ENCODE assay signal across 12 cellular contexts in the genomic region with DNA sequence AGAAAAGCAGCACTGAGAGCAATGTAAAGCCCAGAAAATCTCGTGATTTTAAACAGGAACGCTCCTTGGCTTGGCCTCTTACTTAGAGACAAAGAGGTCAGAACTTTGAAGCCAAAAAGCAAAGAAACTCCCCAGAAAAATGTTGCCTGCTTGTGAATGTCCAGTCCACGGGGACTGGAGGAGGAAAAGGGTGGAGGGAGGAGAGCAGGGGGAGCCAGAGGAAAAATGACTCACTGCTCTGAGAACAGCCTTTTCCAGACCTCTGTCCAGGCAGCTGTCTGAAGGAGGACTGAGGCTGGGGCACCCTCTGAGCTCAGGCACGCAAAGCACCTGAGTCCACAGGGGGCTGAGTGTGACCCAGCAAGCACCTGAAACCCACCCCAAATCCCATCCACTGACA.
DNase-seq lines count a peak whose midpoint lies in the region; ATAC-seq and TF ChIP-seq lines count a peak whose summit lies in the region.
"Had no signal": no experiment of that assay in that cellular context is flagged by ENCODE, and none has a peak within 500 bp of the region (broad histone marks: within the 10 kb centered on the region; RNA-seq: fewer than 3 reads in every experiment).

No MANE protein-coding gene starts in this region.

- peak in 1 of 9 donors; percentile 8 for TF ChIP-seq CTCF in heart right ventricle (IDR thresholded peaks at IDR 0.05)

- H3K27me3 Mint-ChIP-seq in activated CD4-positive, alpha-beta memory T cell treated with anti-CD3 and anti-CD28 coated beads, Interleukin-2, amount 10 ng/mL, durations not matched to agents 7 days and 5 days: no peaks in the 10 kb centered on the region

- intact Hi-C loops in heart right ventricle (cut with DNase I): loop anchor here in 3 of 10 donors (2.0 to 10.0 kb wide), 3 partner anchors 63 to 153 kb away; partner anchors contain the start of gene TRAM2 (in 2 of the 3)

- POLR2A ChIA-PET in activated CD4-positive, alpha-beta memory T cell treated with anti-CD3 and anti-CD28 coated beads, Interleukin-2, amount 10 ng/mL, durations not matched to agents 7 days and 5 days (lab: Charles Lee): no interaction called here

- no peaks in the 10 kb centered on the region for H3K9me3 Mint-ChIP-seq in activated CD4-positive, alpha-beta memory T cell treated with anti-CD3 and anti-CD28 coated beads, Interleukin-2, amount 10 ng/mL, durations not matched to agents 7 days and 5 days
- H3K9me3 Mint-ChIP-seq: activated T-cell treated with anti-CD3 and anti-CD28 coated beads, Interleukin-2, amount 50 U/mL, for 72 hours; natural killer cell had no signal

- 34 to 43% methylated on average over 4 of the region's 4 CpGs for WGBS in heart right ventricle, 2 donors

- no peaks in the 10 kb centered on the region for H3K9me3 ChIP-seq in heart right ventricle

- no peaks in the 10 kb centered on the region for H3K27me3 ChIP-seq in heart right ventricle

- CTCF ChIA-PET in activated CD4-positive, alpha-beta memory T cell treated with anti-CD3 and anti-CD28 coated beads, Interleukin-2, amount 10 ng/mL, durations not matched to agents 7 days and 5 days (lab: Charles Lee): no interaction called here

- H3K36me3 Mint-ChIP-seq in activated CD4-positive, alpha-beta memory T cell treated with anti-CD3 and anti-CD28 coated beads, Interleukin-2, amount 10 ng/mL, durations not matched to agents 7 days and 5 days (ENCODE audit: low read depth): no peaks in the 10 kb centered on the region

- H3K36me3 ChIP-seq in heart right ventricle: peaks cover 0 to 88% (median 24%) of the 10 kb centered on the region in 9 donors

- H3K4me3 ChIP-seq in heart right ventricle: no peak overlapping the region

- H3K27ac Mint-ChIP-seq in activated CD4-positive, alpha-beta memory T cell treated with anti-CD3 and anti-CD28 coated beads, Interleukin-2, amount 10 ng/mL, durations not matched to agents 7 days and 5 days: no peak overlapping the region
- H3K27ac Mint-ChIP-seq: activated T-cell treated with anti-CD3 and anti-CD28 coated beads, Interleukin-2, amount 50 U/mL, for 72 hours; natural killer cell had no signal

- peak; percentile 89 to 96 (median 94) for ATAC-seq in heart right ventricle
- ATAC-seq: activated T-cell treated with anti-CD3 and anti-CD28 coated beads, Interleukin-2, amount 50 U/mL, for 72 hours; natural killer cell had no signal

- DNase-seq in EH (ENCODE audit: low read depth) (peak; percentile 92), amniotic epithelial cell (ENCODE audit: low read depth) (peak; percentile 88), heart right ventricle (peak; percentile 37 to 77), renal cortical epithelial cell (ENCODE audit: low read depth) (peak; percentile 75), NCI-H510A (lab: John Stamatoyannopoulos, UW) (no peak), NCI-H1105 (lab: John Stamatoyannopoulos, UW) (no peak), activated gamma-delta T cell (lab: John Stamatoyannopoulos, UW) (no peak)
- no peak for DNase-seq in activated CD4-positive, alpha-beta memory T cell treated with anti-CD3 and anti-CD28 coated beads, Interleukin-2, amount 10 ng/mL, durations not matched to agents 7 days and 5 days
- DNase-seq: activated T-cell treated with anti-CD3 and anti-CD28 coated beads, Interleukin-2, amount 50 U/mL, for 72 hours; DMS79; natural killer cell; NCI-H774 had no signal

- peak overlapping the region; percentile 44 to 93 (median 83) for H3K27ac ChIP-seq in heart right ventricle

- H3K4me1 Mint-ChIP-seq in activated CD4-positive, alpha-beta memory T cell treated with anti-CD3 and anti-CD28 coated beads, Interleukin-2, amount 10 ng/mL, durations not matched to agents 7 days and 5 days: peaks cover 9% of the 10 kb centered on the region

- peaks cover 13 to 91% (median 41%) of the 10 kb centered on the region in 9 donors for H3K4me1 ChIP-seq in heart right ventricle

- H3K4me3 Mint-ChIP-seq in activated CD4-positive, alpha-beta memory T cell treated with anti-CD3 and anti-CD28 coated beads, Interleukin-2, amount 10 ng/mL, durations not matched to agents 7 days and 5 days: no peak overlapping the region
- H3K4me3 Mint-ChIP-seq: activated T-cell treated with anti-CD3 and anti-CD28 coated beads, Interleukin-2, amount 50 U/mL, for 72 hours; natural killer cell had no signal

Comparison
In these comparisons a context has a peak if more than half of its experiments do, and no peak if none do; other contexts are left out.
1. DNase-seq: peak in EH (single experiment), amniotic epithelial cell (single experiment), heart right ventricle (2 of 2) and renal cortical epithelial cell (single experiment); none in NCI-H510A (single experiment), activated CD4-positive, alpha-beta memory T cell treated with anti-CD3 and anti-CD28 coated beads, Interleukin-2, amount 10 ng/mL, durations not matched to agents 7 days and 5 days (single experiment), NCI-H1105 (single experiment) and activated gamma-delta T cell (single experiment).